8 cellular contexts compared by ENCODE assay signal in the genomic region with DNA sequence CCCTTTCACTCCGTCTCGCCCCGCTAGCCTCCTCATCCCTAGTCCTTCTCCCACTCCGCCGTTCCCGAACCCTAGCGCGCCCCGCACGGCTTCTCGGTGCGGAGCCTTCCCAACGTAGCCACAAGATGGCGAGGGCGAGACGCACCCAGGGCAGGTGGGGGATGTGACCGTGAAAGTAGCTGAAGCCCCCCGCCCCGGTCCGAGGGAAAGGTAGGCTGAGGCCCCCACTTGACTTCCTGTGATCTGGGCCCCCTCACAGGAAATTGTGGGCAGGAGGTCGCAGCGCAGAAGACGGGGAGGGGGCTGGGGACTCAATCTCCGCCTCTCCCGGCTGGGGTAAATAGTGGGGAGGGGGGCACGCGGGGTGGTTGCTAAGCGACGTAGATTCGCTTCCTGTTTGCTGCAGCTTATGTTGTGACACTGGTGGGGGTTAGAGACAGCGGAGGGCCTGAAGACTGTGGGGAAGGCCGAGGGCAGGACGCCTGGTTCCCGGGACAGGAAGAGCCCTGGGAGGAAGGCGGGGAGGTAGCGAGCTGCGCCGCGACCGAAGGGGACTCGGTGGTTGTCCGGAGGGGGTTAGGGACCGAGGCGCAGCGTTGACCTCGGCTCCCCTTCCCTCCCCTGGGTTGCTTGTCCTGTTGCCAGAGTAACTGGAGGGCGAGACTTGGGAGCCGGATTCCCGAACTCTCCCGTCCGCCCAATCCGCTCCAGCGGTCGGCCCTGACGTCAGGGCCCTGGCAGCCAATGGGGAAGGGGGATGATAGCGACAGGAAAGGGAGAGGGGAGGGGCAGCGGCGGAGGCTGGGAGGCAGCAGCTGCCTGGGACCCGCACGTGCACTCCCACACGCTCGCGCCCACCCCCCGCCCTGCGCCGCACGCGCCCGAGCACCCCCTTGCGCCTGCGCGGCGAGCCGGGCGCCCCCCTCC. TPM values are rescaled to one million over a fixed set of nuclear protein-coding genes. Genes with fewer than 3 reads are reported as not detected.
DNase-seq lines count a peak whose midpoint lies in the region; ATAC-seq lines count a peak whose summit lies in the region.

No MANE protein-coding gene starts in this region.

- H3K27me3 Mint-ChIP-seq in CD4-positive, alpha-beta memory T cell: peaks cover 0 to 9% of the 10 kb centered on the region in 2 donors

- H3K36me3 ChIP-seq in CD4-positive, alpha-beta memory T cell (ENCODE audit: insufficient read depth, low read length): no peaks in the 10 kb centered on the region
- H3K36me3 ChIP-seq in HUES48 (ENCODE audit: control insufficient read depth, insufficient read depth, low read length): no peaks in the 10 kb centered on the region
- no peaks in the 10 kb centered on the region for H3K36me3 ChIP-seq in effector memory CD4-positive, alpha-beta T cell (ENCODE audit: control insufficient read depth, insufficient read depth, low read length)

- H3K27ac ChIP-seq in CD4-positive, alpha-beta memory T cell (ENCODE audit: low read depth, low read length): peak overlapping the region; percentile 98
- peak overlapping the region; percentile 86 for H3K27ac ChIP-seq in HUES48 (ENCODE audit: low read depth, low read length)
- peak overlapping the region; percentile 100 for H3K27ac ChIP-seq in effector memory CD4-positive, alpha-beta T cell (ENCODE audit: insufficient read depth, low read length, poor library complexity, severe bottlenecking)

- H3K27me3 ChIP-seq in CD4-positive, alpha-beta memory T cell (ENCODE audit: insufficient read depth, low read length): no peaks in the 10 kb centered on the region
- H3K27me3 ChIP-seq in HUES48 (ENCODE audit: control insufficient read depth, insufficient read depth, low read length): peaks cover 47% of the 10 kb centered on the region
- no peaks in the 10 kb centered on the region for H3K27me3 ChIP-seq in effector memory CD4-positive, alpha-beta T cell (replicated peaks; ENCODE audit: control insufficient read depth, insufficient read depth, low read length, poor library complexity, severe bottlenecking)

- peaks cover 0 to 25% of the 10 kb centered on the region in 2 donors for H3K36me3 Mint-ChIP-seq in CD4-positive, alpha-beta memory T cell

- H3K9me3 Mint-ChIP-seq in CD4-positive, alpha-beta memory T cell: peaks cover 0 to 3% (median 0%) of the 10 kb centered on the region in 8 donors

- H3K9ac ChIP-seq in HUES48 (ENCODE audit: low read depth, low read length): peak overlapping the region; percentile 53; the same call in 1 of the 2 replicates

- ATAC-seq in GM21360 (IDR thresholded peaks at IDR 0.05; ENCODE audit: unreplicated experiment): peak; percentile 34

- H3K27ac Mint-ChIP-seq in CD4-positive, alpha-beta memory T cell: peak overlapping the region; percentile 99 to 100 (median 99)

- peak overlapping the region; percentile 76 to 84 for H3K4me3 ChIP-seq in CD4-positive, alpha-beta memory T cell (ENCODE audit: low read length in 2 of 2)
- peak overlapping the region; percentile 82 for H3K4me3 ChIP-seq in HUES48 (ENCODE audit: low read depth, low read length)
- H3K4me3 ChIP-seq in effector memory CD4-positive, alpha-beta T cell (ENCODE audit: insufficient read depth, low read depth, low read length, poor library complexity, severe bottlenecking): peak overlapping the region; percentile 93

- intact Hi-C loops in CD4-positive, alpha-beta memory T cell (cut with micrococcal nuclease): loop anchor here (1.0 to 2.0 kb wide), 9 partner anchors 7 to 528 kb away; partner anchors contain the start of genes CNTROB, EIF5A and NAA38

- H3K4me3 Mint-ChIP-seq in CD4-positive, alpha-beta memory T cell: peak overlapping the region; percentile 90 to 98 (median 95)

- no peaks in the 10 kb centered on the region for H3K9me3 ChIP-seq in CD4-positive, alpha-beta memory T cell (ENCODE audit: control insufficient read depth in 1 of 2, low read length in 2 of 2)
- H3K9me3 ChIP-seq in HUES48 (ENCODE audit: control insufficient read depth, insufficient read depth, low read length): no peaks in the 10 kb centered on the region
- H3K9me3 ChIP-seq in effector memory CD4-positive, alpha-beta T cell (ENCODE audit: control insufficient read depth, low read length): no peaks in the 10 kb centered on the region

- peak; percentile 90 to 98 (median 92) for DNase-seq in CD4-positive, alpha-beta memory T cell
- DNase-seq in NOMO-1 treated with DMSO at 0.1 percent for 48 hours (lab: John Stamatoyannopoulos, UW; ENCODE audit: unreplicated experiment): peak; percentile 89
- peak; percentile 66 to 80 (median 69) for DNase-seq in activated CD8-positive, alpha-beta memory T cell treated with anti-CD3 and anti-CD28 coated beads for 48 hours (ENCODE audit: low read depth in 2 of 3, low spot score in 2 of 3)
- DNase-seq in effector memory CD4-positive, alpha-beta T cell: peak; percentile 92 to 95 (median 92)
- DNase-seq in medulla oblongata (ENCODE audit: extremely low spot score): peak; percentile 99
- peak; percentile 77 to 84 (median 82) for DNase-seq in stimulated activated CD4-positive, alpha-beta T cell treated with anti-CD3 and anti-CD28 coated beads, TNF-alpha, amount 100 ng/mL, for 4 hours (ENCODE audit: low read depth in 3 of 3)

- H3K4me1 Mint-ChIP-seq in CD4-positive, alpha-beta memory T cell: peaks cover 36 to 64% (median 42%) of the 10 kb centered on the region in 4 donors

- POLR2A ChIA-PET in CD4-positive, alpha-beta memory T cell (lab: Charles Lee; ENCODE audit: partially characterized antibody): interaction anchor here (0.6 to 9.0 kb wide), 27 partner anchors 10 to 799 kb away, joined by 3 to 238 read pairs (median 5); partner anchors contain the start of genes ALOXE3, CHD3, CNTROB and CYB5D1

- H3K4me1 ChIP-seq in CD4-positive, alpha-beta memory T cell (ENCODE audit: insufficient read depth, low read length): peaks cover 45% of the 10 kb centered on the region
- H3K4me1 ChIP-seq in HUES48 (ENCODE audit: control insufficient read depth, insufficient read depth, low read length): peaks cover 23% of the 10 kb centered on the region
- H3K4me1 ChIP-seq in effector memory CD4-positive, alpha-beta T cell (ENCODE audit: control insufficient read depth, insufficient read depth, low read length, poor library complexity, severe bottlenecking): peaks cover 47% of the 10 kb centered on the region

- CTCF ChIA-PET in CD4-positive, alpha-beta memory T cell (lab: Charles Lee; ENCODE audit: partially characterized antibody): interaction anchor here (0.6 to 6.1 kb wide), 19 partner anchors 8 to 225 kb away, joined by 3 to 65 read pairs (median 4); partner anchors contain the start of genes CYB5D1 and NAA38

RNA-seq across cellular contexts. Expression of gene KDM6B, which starts 1.1 kb away (rescaled TPM):
- total RNA-seq in CD4-positive, alpha-beta memory T cell: 100 to 1,000 TPM; 119 to 129 TPM
- polyA plus RNA-seq in CD4-positive, alpha-beta memory T cell: 1 to 10 TPM in 1 of 2 donors, not detected in 1; 1.7 TPM

RNA-seq across cellular contexts. Expression of gene TMEM88, which starts 19.7 kb away (rescaled TPM):
- 1 to 10 TPM; 6.2 to 7.9 TPM for total RNA-seq in CD4-positive, alpha-beta memory T cell
- polyA plus RNA-seq in CD4-positive, alpha-beta memory T cell: not detected

RNA-seq across cellular contexts. Expression of gene NAA38, which starts 22.2 kb away (rescaled TPM):
- 10 to 100 TPM; 23.1 to 25.8 TPM for total RNA-seq in CD4-positive, alpha-beta memory T cell
- 100 to 1,000 TPM; 139 to 149 TPM for polyA plus RNA-seq in CD4-positive, alpha-beta memory T cell

RNA-seq across cellular contexts. Expression of gene CYB5D1, which starts 22.6 kb away (rescaled TPM):
- total RNA-seq in CD4-positive, alpha-beta memory T cell: 10 to 100 TPM in 1 of 2 experiments, 1 to 10 TPM in 1; 8.7 to 11.4 TPM
- 1 to 10 TPM; 5.1 to 5.2 TPM for polyA plus RNA-seq in CD4-positive, alpha-beta memory T cell

RNA-seq across cellular contexts. Expression of gene CHD3, which starts 53.4 kb away (rescaled TPM):
- 100 to 1,000 TPM; 274 to 287 TPM for total RNA-seq in CD4-positive, alpha-beta memory T cell
- 10 to 100 TPM in 1 of 2 donors, under 1 TPM in 1; 0.84 to 24.4 TPM for polyA plus RNA-seq in CD4-positive, alpha-beta memory T cell

Comparison
In these comparisons a context has a peak if more than half of its experiments do, and no peak if none do; other contexts are left out.
1. Peak in every context shown above with its lines: DNase-seq, ATAC-seq, H3K4me3 ChIP-seq and H3K27ac ChIP-seq.